In genomic region chr1:167719715-167720421, GRCh38 we compare ENCODE assay signal across 1 cellular context.
TF ChIP-seq lines count a peak whose summit lies in the region.

No MANE protein-coding gene starts in this region.

TF ChIP-seq in GM12878, 131 proteins besides CTCF, POLR2A, EP300 and RAD21:
- peak; percentile 48; the same call in 1 of the 2 replicates for TF ChIP-seq SPI1 (IDR thresholded peaks at IDR 0.05; ENCODE audit: borderline replicate concordance, insufficient read depth, low read depth, low read length)
- peak; percentile 71 for TF ChIP-seq YY1 (IDR thresholded peaks at IDR 0.05; ENCODE audit: low read depth, low read length)
- TF ChIP-seq ZNF687 (IDR thresholded peaks at IDR 0.05), result 0 out of 2 replicates have a peak, but pooled peaks have one; percentile 32
- TF ChIP-seq TAF1 (IDR thresholded peaks at IDR 0.05; ENCODE audit: borderline replicate concordance, low read depth, low read length), result peak; percentile 73; the same call in 1 of the 2 replicates
- peak; percentile 43 for TF ChIP-seq SKIL (IDR thresholded peaks at IDR 0.05; ENCODE audit: low read depth, poor library complexity, severe bottlenecking)
- 0 out of 2 replicates have a peak, but pooled peaks have one; percentile 23 for TF ChIP-seq NR2C1 (IDR thresholded peaks at IDR 0.05)
- TF ChIP-seq MTA2 (IDR thresholded peaks at IDR 0.05; ENCODE audit: low read depth), result 0 out of 2 replicates have a peak, but pooled peaks have one; percentile 8
- peak; percentile 75 for TF ChIP-seq SMARCA5 (IDR thresholded peaks at IDR 0.05)
- TF ChIP-seq MTA3 (IDR thresholded peaks at IDR 0.05; ENCODE audit: borderline replicate concordance, low read length), result peak; percentile 23; the same call in 1 of the 2 replicates
- TF ChIP-seq IKZF2 (IDR thresholded peaks at IDR 0.05), result peak; percentile 5 to 22; a peak in 1 of 4 replicates
- TF ChIP-seq BHLHE40 (IDR thresholded peaks at IDR 0.05; ENCODE audit: borderline replicate concordance in 1 of 2, low read depth in 2 of 2, low read length in 1 of 2), result peak in 1 of 2 experiments; percentile 35; a peak in 1 of 4 replicates
- 0 out of 2 replicates have a peak, but pooled peaks have one; percentile 27 for TF ChIP-seq IKZF1 (conservative IDR thresholded peaks at IDR 0.05)
- 0 out of 2 replicates have a peak, but pooled peaks have one; percentile 17 for TF ChIP-seq PAX5 (IDR thresholded peaks at IDR 0.05; ENCODE audit: borderline replicate concordance, low read depth, low read length)
- 0 out of 2 replicates have a peak, but pooled peaks have one; percentile 11 for TF ChIP-seq PAX8 (IDR thresholded peaks at IDR 0.05)
- TF ChIP-seq ZNF217 (IDR thresholded peaks at IDR 0.05), result 0 out of 2 replicates have a peak, but pooled peaks have one; percentile 22
TF ChIP-seq in GM12878: peak in this region for 15; not testable (repeated sequence) for 116.
